Comparison of ENCODE assay signal across 17 cellular contexts in the genomic region with DNA sequence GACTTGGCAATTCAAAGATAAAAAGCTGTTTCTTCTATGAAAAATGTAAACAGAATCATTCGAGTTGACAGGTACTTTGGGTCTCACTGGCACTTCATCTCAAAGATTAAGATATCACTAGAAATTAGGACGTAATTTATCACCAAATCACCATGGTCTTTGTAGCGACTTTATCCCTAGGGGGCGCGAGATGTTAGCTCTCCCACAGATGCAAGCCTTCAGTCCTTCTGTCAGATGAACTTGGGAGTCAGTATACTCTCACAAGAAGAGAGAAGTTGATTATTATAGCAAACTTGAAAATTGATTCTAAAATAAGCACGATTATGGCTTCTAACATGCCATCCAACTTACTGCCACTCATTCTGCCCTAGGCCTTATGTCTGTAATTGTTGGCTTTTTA.
DNase-seq lines count a peak whose midpoint lies in the region; ATAC-seq and TF ChIP-seq lines count a peak whose summit lies in the region.
"Had no signal": no experiment of that assay in that cellular context is flagged by ENCODE, and none has a peak within 500 bp of the region (broad histone marks: within the 10 kb centered on the region; RNA-seq: fewer than 3 reads in every experiment).

No MANE protein-coding gene starts in this region.

- H3K27ac ChIP-seq in hepatocyte: no peak overlapping the region
- H3K27ac ChIP-seq: tibial nerve had no signal

- no peaks in the 10 kb centered on the region for H4K20me1 ChIP-seq in hepatocyte (ENCODE audit: insufficient read depth, poor library complexity, severe bottlenecking)

- peaks cover 3% of the 10 kb centered on the region for H3K4me1 Mint-ChIP-seq in progenitor cell of endocrine pancreas (ENCODE audit: low read depth)
- H3K4me1 Mint-ChIP-seq: activated naive CD8-positive, alpha-beta T cell treated with anti-CD3 and anti-CD28 coated beads, Interleukin-2, amount 50 U/mL, for 24 hours had no signal

- no peaks in the 10 kb centered on the region for H3K9me2 ChIP-seq in hepatocyte (replicated peaks; ENCODE audit: insufficient read depth)

- no peaks in the 10 kb centered on the region for H3K9me3 Mint-ChIP-seq in progenitor cell of endocrine pancreas (ENCODE audit: low read depth)
- H3K9me3 Mint-ChIP-seq: activated CD4-positive, alpha-beta T cell treated with anti-CD3 and anti-CD28 coated beads, Interleukin-2, amount 10 ng/mL, durations not matched to agents 7 days and 5 days; activated naive CD8-positive, alpha-beta T cell treated with anti-CD3 and anti-CD28 coated beads, Interleukin-2, amount 50 U/mL, for 24 hours; naive thymus-derived CD8-positive, alpha-beta T cell had no signal

- no peaks in the 10 kb centered on the region for H3K36me3 ChIP-seq in H7 (replicated peaks; ENCODE audit: control insufficient read depth, insufficient read depth, low read length)
- no peaks in the 10 kb centered on the region for H3K36me3 ChIP-seq in hepatocyte (replicated peaks; ENCODE audit: insufficient read depth, low read depth)
- H3K36me3 ChIP-seq: tibial nerve had no signal

- no peak overlapping the region for H3K27ac Mint-ChIP-seq in progenitor cell of endocrine pancreas
- H3K27ac Mint-ChIP-seq: activated CD4-positive, alpha-beta T cell treated with anti-CD3 and anti-CD28 coated beads, Interleukin-2, amount 10 ng/mL, durations not matched to agents 7 days and 5 days; activated naive CD8-positive, alpha-beta T cell treated with anti-CD3 and anti-CD28 coated beads, Interleukin-2, amount 50 U/mL, for 24 hours; naive thymus-derived CD8-positive, alpha-beta T cell had no signal

- no peaks in the 10 kb centered on the region for H3K4me1 ChIP-seq in hepatocyte (ENCODE audit: insufficient read depth)

- 42% methylated on average over 6 of the region's 6 CpGs for whole genome bisulfite sequencing in hepatocyte (ENCODE audit: low lambda C conversion rate, missing lambda C conversion rate)

- no peaks in the 10 kb centered on the region for H3K79me2 ChIP-seq in hepatocyte

- H3K27me3 Mint-ChIP-seq in progenitor cell of endocrine pancreas: no peaks in the 10 kb centered on the region
- H3K27me3 Mint-ChIP-seq: activated CD4-positive, alpha-beta T cell treated with anti-CD3 and anti-CD28 coated beads, Interleukin-2, amount 10 ng/mL, durations not matched to agents 7 days and 5 days; activated naive CD8-positive, alpha-beta T cell treated with anti-CD3 and anti-CD28 coated beads, Interleukin-2, amount 50 U/mL, for 24 hours had no signal

- DNase-seq in H7: peak; percentile 30
- DNase-seq in hepatocyte (ENCODE audit: low spot score): peak; percentile 13
- DNase-seq in progenitor cell of endocrine pancreas (ENCODE audit: low spot score, unreplicated experiment): no peak
- DNase-seq in SKM-1 treated with dmso at 0.1 percent for 144 hours (lab: John Stamatoyannopoulos, UW; ENCODE audit: unreplicated experiment): no peak
- no peak for DNase-seq in ACHN
- DNase-seq in NCI-H446 treated with DMSO at 0.1 percent for 48 hours (lab: John Stamatoyannopoulos, UW): no peak
- DNase-seq: activated CD4-positive, alpha-beta T cell treated with anti-CD3 and anti-CD28 coated beads, Interleukin-2, amount 10 ng/mL, durations not matched to agents 7 days and 5 days; activated naive CD8-positive, alpha-beta T cell treated with anti-CD3 and anti-CD28 coated beads, Interleukin-2, amount 50 U/mL, for 24 hours; cerebellar nuclear complex; naive thymus-derived CD8-positive, alpha-beta T cell; NCI-H187 treated with DMSO at 0.1 percent for 48 hours; NCI-H526; right cardiac atrium; T-helper 2 cell had no signal

- H3K4me3 ChIP-seq in H7 (ENCODE audit: insufficient read depth, low read depth, low read length): no peak overlapping the region
- H3K4me3 ChIP-seq in WI38 (ENCODE audit: low read depth, low read length): no peak overlapping the region
- no peak overlapping the region for H3K4me3 ChIP-seq in hepatocyte
- H3K4me3 ChIP-seq: tibial nerve had no signal

- no peak overlapping the region for H3K4me3 Mint-ChIP-seq in progenitor cell of endocrine pancreas (ENCODE audit: low read depth)
- H3K4me3 Mint-ChIP-seq: activated CD4-positive, alpha-beta T cell treated with anti-CD3 and anti-CD28 coated beads, Interleukin-2, amount 10 ng/mL, durations not matched to agents 7 days and 5 days; activated naive CD8-positive, alpha-beta T cell treated with anti-CD3 and anti-CD28 coated beads, Interleukin-2, amount 50 U/mL, for 24 hours; naive thymus-derived CD8-positive, alpha-beta T cell had no signal

- in situ Hi-C loops in ACHN (cut with HindIII; ENCODE audit: low pct_ligation_motif_present, low pct_unique_long_range_greater_than_20kb, low sequenced_read_pairs): no loop called here

- no peaks in the 10 kb centered on the region for H3K36me3 Mint-ChIP-seq in progenitor cell of endocrine pancreas (ENCODE audit: insufficient read depth)
- H3K36me3 Mint-ChIP-seq: naive thymus-derived CD8-positive, alpha-beta T cell had no signal

- no peak overlapping the region for H2AFZ ChIP-seq in hepatocyte

- H3K27me3 ChIP-seq in H7 (ENCODE audit: control insufficient read depth, insufficient read depth, low read length): no peaks in the 10 kb centered on the region
- no peaks in the 10 kb centered on the region for H3K27me3 ChIP-seq in hepatocyte
- H3K27me3 ChIP-seq: tibial nerve had no signal

- TF ChIP-seq CTCF in WI38 (IDR thresholded peaks at IDR 0.05; ENCODE audit: low read depth, low read length): peak; percentile 31; the same call in 1 of the 2 replicates
- peak; percentile 25 for TF ChIP-seq CTCF in hepatocyte (IDR thresholded peaks at IDR 0.05; ENCODE audit: poor library complexity)
- peak; percentile 47 for TF ChIP-seq CTCF in progenitor cell of endocrine pancreas (IDR thresholded peaks at IDR 0.05; ENCODE audit: unreplicated experiment)

- ATAC-seq in HG03378 (IDR thresholded peaks at IDR 0.05; ENCODE audit: unreplicated experiment): no peak
- ATAC-seq: activated naive CD8-positive, alpha-beta T cell treated with anti-CD3 and anti-CD28 coated beads, Interleukin-2, amount 50 U/mL, for 24 hours; naive thymus-derived CD8-positive, alpha-beta T cell; right cardiac atrium had no signal

- no peak overlapping the region for H3K4me2 ChIP-seq in hepatocyte

- H3K9me3 ChIP-seq in hepatocyte (ENCODE audit: low read depth): no peaks in the 10 kb centered on the region
- H3K9me3 ChIP-seq: tibial nerve had no signal

Comparison
In these comparisons a context has a peak if more than half of its experiments do, and no peak if none do; other contexts are left out.
1. DNase-seq: peak in H7 (single experiment) and hepatocyte (single experiment); none in progenitor cell of endocrine pancreas (single experiment), SKM-1 treated with dmso at 0.1 percent for 144 hours (single experiment), ACHN (single experiment) and NCI-H446 treated with DMSO at 0.1 percent for 48 hours (single experiment).
2. Peak in every context shown above with its lines, with median percentiles within 50 percentile points of each other: CTCF ChIP-seq.